Comparison of ENCODE assay signal across 8 cellular contexts in genomic region chr11:14892036-14892556, GRCh38. TPM values are rescaled to one million over a fixed set of nuclear protein-coding genes. Genes with fewer than 3 reads are reported as not detected.
DNase-seq lines count a peak whose midpoint lies in the region; ATAC-seq and TF ChIP-seq lines count a peak whose summit lies in the region.

TSS of gene CYP2R1 (minus strand) at chr11:14892231. CDS start at chr11:14892205, 26 bp downstream.

- H2AFZ ChIP-seq in hepatocyte: peak within 1 kb of the TSS; percentile 70

- peak within 1 kb of the TSS; percentile 63 for H3K4me3 ChIP-seq in hepatocyte

- DNase-seq in NCI-H2029 treated with DMSO at 0.1 percent for 48 hours (lab: John Stamatoyannopoulos, UW): peak; percentile 83
- DNase-seq in T1000 (lab: John Stamatoyannopoulos, UW): peak; percentile 81
- DNase-seq in astrocyte of the hippocampus (ENCODE audit: low read depth, low spot score): peak; percentile 98
- peak; percentile 96 for DNase-seq in hepatocyte (ENCODE audit: low spot score)
- DNase-seq in retina: peak; percentile 97
- DNase-seq in cortex of kidney (lab: John Stamatoyannopoulos, UW): no peak

- no peaks in the 10 kb centered on the region for H4K20me1 ChIP-seq in hepatocyte (ENCODE audit: insufficient read depth, poor library complexity, severe bottlenecking)

- H3K9me3 ChIP-seq in hepatocyte (ENCODE audit: low read depth): no peaks in the 10 kb centered on the region

- no peaks in the 10 kb centered on the region for H3K36me3 ChIP-seq in hepatocyte (replicated peaks; ENCODE audit: insufficient read depth, low read depth)

- H3K9me2 ChIP-seq in hepatocyte (replicated peaks; ENCODE audit: insufficient read depth): no peaks in the 10 kb centered on the region

- no peaks in the 10 kb centered on the region for H3K27me3 ChIP-seq in hepatocyte

- H3K27ac ChIP-seq in hepatocyte: peak within 1 kb of the TSS; percentile 82

- peaks cover 18% of the 10 kb centered on the region for H3K79me2 ChIP-seq in hepatocyte

- H3K4me1 ChIP-seq in hepatocyte (ENCODE audit: insufficient read depth): peaks cover 22% of the 10 kb centered on the region

- peak within 1 kb of the TSS; percentile 81 for H3K4me2 ChIP-seq in hepatocyte

- no peak for TF ChIP-seq CTCF in hepatocyte (IDR thresholded peaks at IDR 0.05; ENCODE audit: poor library complexity)

- WGBS in hepatocyte (ENCODE audit: low lambda C conversion rate, missing lambda C conversion rate): 1% methylated on average over 36 of the region's 36 CpGs

- ATAC-seq in GM18511 (IDR thresholded peaks at IDR 0.05; ENCODE audit: unreplicated experiment): peak; percentile 93
- peak; percentile 97 for ATAC-seq in HG03025 (IDR thresholded peaks at IDR 0.05; ENCODE audit: low FRiP score, unreplicated experiment)

RNA-seq across cellular contexts. Expression of gene CYP2R1, which starts in this region (rescaled TPM):
- 18.1 and 25.6 TPM in 2 replicates for total RNA-seq in hepatocyte
- polyA plus RNA-seq in hepatocyte: 15.6 and 20.4 TPM in 2 replicates
